ENCODE assay signal across 9 cellular contexts in genomic region chr9:134136997-134137302, GRCh38. TPM values are rescaled to one million over a fixed set of nuclear protein-coding genes. Genes with fewer than 3 reads are reported as not detected.
DNase-seq lines count a peak whose midpoint lies in the region; ATAC-seq and TF ChIP-seq lines count a peak whose summit lies in the region.
"Had no signal": no experiment of that assay in that cellular context is flagged by ENCODE, and none has a peak within 500 bp of the region (broad histone marks: within the 10 kb centered on the region; RNA-seq: fewer than 3 reads in every experiment).

No MANE protein-coding gene starts in this region.

- H3K4me1 ChIP-seq in A673 (ENCODE audit: insufficient read depth, low read length, poor library complexity, severe bottlenecking) (peaks cover 36% of the 10 kb centered on the region), mononuclear cell (ENCODE audit: insufficient read depth, low read length) (peaks cover 35% of the 10 kb centered on the region)

- DNase-seq in A673 (ENCODE audit: low spot score) (no peak), HL-60 (ENCODE audit: low read depth in 1 of 2, low spot score in 1 of 2) (no peak), brain microvascular endothelial cell (no peak), GF-D8 (lab: John Stamatoyannopoulos, UW) (no peak), NOMO-1 (lab: John Stamatoyannopoulos, UW; ENCODE audit: unreplicated experiment in 2 of 2) (no peak)
- no peak for DNase-seq in stimulated activated CD4-positive, alpha-beta T cell treated with anti-CD3 and anti-CD28 coated beads, Interleukin-12 subunit alpha, Interleukin-12 subunit beta, amount 100 ng/mL, for 4 hours

- no TSS peak for BruUV-seq in A673 (replicated peaks; lab: Mats Ljungman, UMichigan)

- CTCF ChIA-PET in A673 (lab: Charles Lee) = no interaction called here

- H3K27ac ChIP-seq in A673 (ENCODE audit: low read depth, low read length, poor library complexity, severe bottlenecking) (peak overlapping the region; percentile 92), HL-60 (replicated peaks) (peak overlapping the region; percentile 81), brain microvascular endothelial cell (no peak overlapping the region)

- POLR2A ChIA-PET in A673 (lab: Charles Lee; ENCODE audit: low non-redundant PET) = no interaction called here

- H3K36me3 ChIP-seq in A673 (ENCODE audit: insufficient read depth, low read length, poor library complexity, severe bottlenecking) (peaks cover 31% of the 10 kb centered on the region), brain microvascular endothelial cell (replicated peaks) (peaks cover 9% of the 10 kb centered on the region)

- no peaks in the 10 kb centered on the region for H3K27me3 ChIP-seq in A673 (replicated peaks; ENCODE audit: insufficient read depth, low read depth, low read length, poor library complexity)
- no peaks in the 10 kb centered on the region for H3K27me3 ChIP-seq in HL-60 (ENCODE audit: insufficient read depth, poor library complexity, severe bottlenecking)
- H3K27me3 ChIP-seq in brain microvascular endothelial cell (replicated peaks) = no peaks in the 10 kb centered on the region
- no peaks in the 10 kb centered on the region for H3K27me3 ChIP-seq in mononuclear cell (ENCODE audit: insufficient read depth, low read length)

- no peak for ATAC-seq in HG02623 (IDR thresholded peaks at IDR 0.05; ENCODE audit: unreplicated experiment)

- no peaks in the 10 kb centered on the region for H3K9me3 ChIP-seq in A673 (ENCODE audit: low read depth, low read length, poor library complexity, severe bottlenecking)
- H3K9me3 ChIP-seq in mononuclear cell (ENCODE audit: low read depth, low read length) = no peaks in the 10 kb centered on the region

- TF ChIP-seq CTCF in A673 (conservative IDR thresholded peaks at IDR 0.05; ENCODE audit: low read depth, low read length) (no peak), HL-60 (IDR thresholded peaks at IDR 0.05; ENCODE audit: insufficient read depth, low read length) (no peak), brain microvascular endothelial cell (IDR thresholded peaks at IDR 0.05; ENCODE audit: low read depth, low read length, missing control alignments) (no peak)

- in situ Hi-C loops in brain microvascular endothelial cell (cut with HindIII; ENCODE audit: low pct_ligation_motif_present, low sequenced_read_pairs) = no loop called here

- intact Hi-C loops in A673 (cut with micrococcal nuclease; ENCODE audit: unreplicated experiment) = no loop called here

- H3K4me3 ChIP-seq in A673 (ENCODE audit: low read depth, low read length, poor library complexity, severe bottlenecking) = peak overlapping the region; percentile 100
- peak overlapping the region; percentile 94 for H3K4me3 ChIP-seq in HL-60 (replicated peaks; ENCODE audit: insufficient read depth, low read length)
- H3K4me3 ChIP-seq in brain microvascular endothelial cell (ENCODE audit: low read depth, low read length) = peak overlapping the region; percentile 95
- peak overlapping the region; percentile 92 for H3K4me3 ChIP-seq in mononuclear cell (ENCODE audit: low read length)

RNA-seq across cellular contexts. Expression of gene WDR5, which starts 1.1 kb away (rescaled TPM):
- total RNA-seq in A673 (2021) (67.7 and 76.4 TPM in 2 replicates), mononuclear cell (9.7 TPM)

RNA-seq across cellular contexts. Expression of gene RNU6ATAC, which starts 27.4 kb away (rescaled TPM):
- total RNA-seq in A673 (2021) = 49.1 and 96.5 TPM in 2 replicates
- total RNA-seq in mononuclear cell = not detected
- total RNA-seq: SK-MEL-5 had no signal

Comparison
In these comparisons a context has a peak if more than half of its experiments do, and no peak if none do; other contexts are left out.
1. RNA of gene RNU6ATAC, which starts 27.4 kb away (total RNA-seq): 49.1 to 96.5 TPM in A673; not detected in mononuclear cell (single experiment); every median in the first group is over 10 times any median in the second.
2. Peak in every context shown above with its lines, with median percentiles within 50 percentile points of each other: H3K4me3 ChIP-seq.